ENCODE assay signal across 25 cellular contexts in genomic region chr1:16198444-16199156, GRCh38. TPM values are rescaled to one million over a fixed set of nuclear protein-coding genes. Genes with fewer than 3 reads are reported as not detected.
DNase-seq lines count a peak whose midpoint lies in the region; ATAC-seq lines count a peak whose summit lies in the region.
"Had no signal": no experiment of that assay in that cellular context is flagged by ENCODE, and none has a peak within 500 bp of the region (broad histone marks: within the 10 kb centered on the region; RNA-seq: fewer than 3 reads in every experiment).

No MANE protein-coding gene starts in this region.

- peak overlapping the region; percentile 42 for H3K27ac Mint-ChIP-seq in activated T-cell treated with anti-CD3 and anti-CD28 coated beads, Interleukin-2, amount 50 U/mL, for 24 hours
- H3K27ac Mint-ChIP-seq in activated T-cell treated with anti-CD3 and anti-CD28 coated beads, Interleukin-2, amount 50 U/mL, for 72 hours: no peak overlapping the region
- peak overlapping the region; percentile 8 for H3K27ac Mint-ChIP-seq in activated CD4-positive, alpha-beta memory T cell treated with anti-CD3 and anti-CD28 coated beads, Interleukin-2, amount 10 ng/mL, durations not matched to agents 7 days and 5 days

- peaks cover 12% of the 10 kb centered on the region for H3K36me3 Mint-ChIP-seq in activated T-cell treated with anti-CD3 and anti-CD28 coated beads, Interleukin-2, amount 50 U/mL, for 24 hours (ENCODE audit: low read depth)
- no peaks in the 10 kb centered on the region for H3K36me3 Mint-ChIP-seq in activated T-cell treated with anti-CD3 and anti-CD28 coated beads, Interleukin-2, amount 50 U/mL, for 72 hours (ENCODE audit: insufficient read depth in 2 of 2)
- no peaks in the 10 kb centered on the region for H3K36me3 Mint-ChIP-seq in activated CD4-positive, alpha-beta memory T cell treated with anti-CD3 and anti-CD28 coated beads, Interleukin-2, amount 10 ng/mL, durations not matched to agents 7 days and 5 days (ENCODE audit: low read depth)

- H3K9me3 Mint-ChIP-seq in activated T-cell treated with anti-CD3 and anti-CD28 coated beads, Interleukin-2, amount 50 U/mL, for 24 hours: no peaks in the 10 kb centered on the region
- no peaks in the 10 kb centered on the region for H3K9me3 Mint-ChIP-seq in activated T-cell treated with anti-CD3 and anti-CD28 coated beads, Interleukin-2, amount 50 U/mL, for 72 hours
- no peaks in the 10 kb centered on the region for H3K9me3 Mint-ChIP-seq in activated CD4-positive, alpha-beta memory T cell treated with anti-CD3 and anti-CD28 coated beads, Interleukin-2, amount 10 ng/mL, durations not matched to agents 7 days and 5 days
- H3K9me3 Mint-ChIP-seq: activated T-cell treated with anti-CD3 and anti-CD28 coated beads, Interleukin-2, amount 50 U/mL, for 4 hours; CD8-positive, alpha-beta memory T cell; H9; IgD-negative memory B cell; neural crest cell had no signal

- no peak overlapping the region for H3K4me3 Mint-ChIP-seq in activated T-cell treated with anti-CD3 and anti-CD28 coated beads, Interleukin-2, amount 50 U/mL, for 24 hours
- no peak overlapping the region for H3K4me3 Mint-ChIP-seq in activated T-cell treated with anti-CD3 and anti-CD28 coated beads, Interleukin-2, amount 50 U/mL, for 72 hours
- H3K4me3 Mint-ChIP-seq in activated CD4-positive, alpha-beta memory T cell treated with anti-CD3 and anti-CD28 coated beads, Interleukin-2, amount 10 ng/mL, durations not matched to agents 7 days and 5 days: no peak overlapping the region
- H3K4me3 Mint-ChIP-seq: activated T-cell treated with anti-CD3 and anti-CD28 coated beads, Interleukin-2, amount 50 U/mL, for 4 hours; CD8-positive, alpha-beta memory T cell; H9; IgD-negative memory B cell; neural crest cell had no signal

- no peak for ATAC-seq in activated T-cell treated with anti-CD3 and anti-CD28 coated beads, Interleukin-2, amount 50 U/mL, for 72 hours (replicated peaks in 1 of 2)
- ATAC-seq in esophagus mucosa (peak; percentile 44), GM19023 (IDR thresholded peaks at IDR 0.05; ENCODE audit: unreplicated experiment) (no peak), GM18519 (IDR thresholded peaks at IDR 0.05; ENCODE audit: low FRiP score, unreplicated experiment) (no peak), HG02642 (IDR thresholded peaks at IDR 0.05; ENCODE audit: poor library complexity, unreplicated experiment) (no peak)
- peak; percentile 37 for ATAC-seq in stimulated activated naive CD8-positive, alpha-beta T cell treated with anti-CD3 and anti-CD28 coated beads, Interleukin-15, Interleukin-2, amounts not matched to agents 100 U/mL and 50 U/mL, for 24 hours
- ATAC-seq: gastroesophageal sphincter had no signal

- no peak for DNase-seq in activated T-cell treated with anti-CD3 and anti-CD28 coated beads, Interleukin-2, amount 50 U/mL, for 24 hours
- DNase-seq in activated T-cell treated with anti-CD3 and anti-CD28 coated beads, Interleukin-2, amount 50 U/mL, for 72 hours: no peak
- no peak for DNase-seq in activated CD4-positive, alpha-beta memory T cell treated with anti-CD3 and anti-CD28 coated beads, Interleukin-2, amount 10 ng/mL, durations not matched to agents 7 days and 5 days
- DNase-seq in stimulated activated naive CD8-positive, alpha-beta T cell treated with anti-CD3 and anti-CD28 coated beads, Interleukin-15, Interleukin-2, amounts not matched to agents 100 U/mL and 50 U/mL, for 24 hours: no peak
- DNase-seq: activated CD4-positive, alpha-beta T cell treated with anti-CD3 and anti-CD28 coated beads for 4 hours; activated T-cell treated with anti-CD3 and anti-CD28 coated beads, Interleukin-2, amount 50 U/mL, for 4 hours; CD8-positive, alpha-beta memory T cell; DMS153; H9; left colon; NCI-H146; NCI-H2107; NCI-H345; NCI-H748 treated with DMSO at 0.1 percent for 48 hours; SHP77 treated with DMSO at 0.1 percent for 48 hours; stimulated activated naive CD4-positive, alpha-beta T cell treated with Interleukin-2 at 50 U/mL for 16 hours; T-helper 9 cell; testis had no signal

- H3K27me3 Mint-ChIP-seq in activated T-cell treated with anti-CD3 and anti-CD28 coated beads, Interleukin-2, amount 50 U/mL, for 24 hours: no peaks in the 10 kb centered on the region
- no peaks in the 10 kb centered on the region for H3K27me3 Mint-ChIP-seq in activated T-cell treated with anti-CD3 and anti-CD28 coated beads, Interleukin-2, amount 50 U/mL, for 72 hours (ENCODE audit: low read depth)
- no peaks in the 10 kb centered on the region for H3K27me3 Mint-ChIP-seq in activated CD4-positive, alpha-beta memory T cell treated with anti-CD3 and anti-CD28 coated beads, Interleukin-2, amount 10 ng/mL, durations not matched to agents 7 days and 5 days
- H3K27me3 Mint-ChIP-seq: CD8-positive, alpha-beta memory T cell; IgD-negative memory B cell had no signal

- CTCF ChIA-PET in activated CD4-positive, alpha-beta memory T cell treated with anti-CD3 and anti-CD28 coated beads, Interleukin-2, amount 10 ng/mL, durations not matched to agents 7 days and 5 days (lab: Charles Lee): interaction anchor here (2.4 kb wide), 1 partner anchor 120 kb away, joined by 11 read pairs; no protein-coding TSS in a partner anchor

- peaks cover 6% of the 10 kb centered on the region for H3K4me1 Mint-ChIP-seq in activated T-cell treated with anti-CD3 and anti-CD28 coated beads, Interleukin-2, amount 50 U/mL, for 24 hours (ENCODE audit: low read depth)
- peaks cover 6% of the 10 kb centered on the region for H3K4me1 Mint-ChIP-seq in activated T-cell treated with anti-CD3 and anti-CD28 coated beads, Interleukin-2, amount 50 U/mL, for 72 hours (ENCODE audit: low read depth)
- peaks cover 9% of the 10 kb centered on the region for H3K4me1 Mint-ChIP-seq in activated CD4-positive, alpha-beta memory T cell treated with anti-CD3 and anti-CD28 coated beads, Interleukin-2, amount 10 ng/mL, durations not matched to agents 7 days and 5 days
- H3K4me1 Mint-ChIP-seq: H9, neural crest cell had no signal

- POLR2A ChIA-PET in activated CD4-positive, alpha-beta memory T cell treated with anti-CD3 and anti-CD28 coated beads, Interleukin-2, amount 10 ng/mL, durations not matched to agents 7 days and 5 days (lab: Charles Lee): no interaction called here

RNA-seq across cellular contexts. Expression of gene ARHGEF19, which starts 13.9 kb away (rescaled TPM):
- total RNA-seq in activated T-cell treated with anti-CD3 and anti-CD28 coated beads, Interleukin-2, amount 50 U/mL, for 72 hours: 1 to 10 TPM; 7.0 to 9.9 TPM
- 1 to 10 TPM; 6.9 to 7.6 TPM for total RNA-seq in activated CD4-positive, alpha-beta memory T cell treated with anti-CD3 and anti-CD28 coated beads, Interleukin-2, amount 10 ng/mL, durations not matched to agents 7 days and 5 days
- total RNA-seq in esophagus mucosa: 21.9 TPM

RNA-seq across cellular contexts. Expression of gene CPLANE2, which starts 38.4 kb away (rescaled TPM):
- total RNA-seq in activated T-cell treated with anti-CD3 and anti-CD28 coated beads, Interleukin-2, amount 50 U/mL, for 72 hours: 1 to 10 TPM; 3.0 to 7.8 TPM
- total RNA-seq in activated CD4-positive, alpha-beta memory T cell treated with anti-CD3 and anti-CD28 coated beads, Interleukin-2, amount 10 ng/mL, durations not matched to agents 7 days and 5 days: 1 to 10 TPM; 7.9 to 8.7 TPM
- total RNA-seq in esophagus mucosa: 11.4 TPM

RNA-seq across cellular contexts. Expression of gene EPHA2, which starts 42.7 kb away (rescaled TPM):
- under 1 TPM in 1 of 2 donors, not detected in 1; 0.43 TPM for total RNA-seq in activated T-cell treated with anti-CD3 and anti-CD28 coated beads, Interleukin-2, amount 50 U/mL, for 72 hours
- total RNA-seq in activated CD4-positive, alpha-beta memory T cell treated with anti-CD3 and anti-CD28 coated beads, Interleukin-2, amount 10 ng/mL, durations not matched to agents 7 days and 5 days: not detected
- 146 TPM for total RNA-seq in esophagus mucosa
- total RNA-seq: CD8-positive, alpha-beta memory T cell had no signal

Comparison
In these comparisons a context has a peak if more than half of its experiments do, and no peak if none do; other contexts are left out.
1. ATAC-seq: peak in esophagus mucosa (single experiment) and stimulated activated naive CD8-positive, alpha-beta T cell treated with anti-CD3 and anti-CD28 coated beads, Interleukin-15, Interleukin-2, amounts not matched to agents 100 U/mL and 50 U/mL, for 24 hours (single experiment); none in activated T-cell treated with anti-CD3 and anti-CD28 coated beads, Interleukin-2, amount 50 U/mL, for 72 hours (0 of 2), GM19023 (single experiment), GM18519 (single experiment) and HG02642 (single experiment).
2. RNA of gene EPHA2, which starts 42.7 kb away (total RNA-seq): 146 TPM in esophagus mucosa (single experiment); 0.43 TPM in activated T-cell treated with anti-CD3 and anti-CD28 coated beads, Interleukin-2, amount 50 U/mL, for 72 hours and not detected in activated CD4-positive, alpha-beta memory T cell treated with anti-CD3 and anti-CD28 coated beads, Interleukin-2, amount 10 ng/mL, durations not matched to agents 7 days and 5 days; every median in the first group is over 100 times any median in the second.